In genomic region chr1:46411601-46412341, GRCh38 we compare ENCODE assay signal across 8 cellular contexts. TPM values are rescaled to one million over a fixed set of nuclear protein-coding genes. Genes with fewer than 3 reads are reported as not detected.
DNase-seq lines count a peak whose midpoint lies in the region; ATAC-seq and TF ChIP-seq lines count a peak whose summit lies in the region.

No MANE protein-coding gene starts in this region.

- H4K20me1 ChIP-seq in Karpas-422 (ENCODE audit: insufficient read depth, low read depth, low read length) (no peaks in the 10 kb centered on the region), neural progenitor cell (ENCODE audit: low read depth) (no peaks in the 10 kb centered on the region)

- H3K27ac ChIP-seq in Karpas-422 (ENCODE audit: low read length) (no peak overlapping the region), neural progenitor cell (no peak overlapping the region)

- H3K4me2 ChIP-seq in Karpas-422 (ENCODE audit: low read depth, low read length, poor library complexity, severe bottlenecking) (no peak overlapping the region), neural progenitor cell (no peak overlapping the region)

- ATAC-seq in GM18511 (IDR thresholded peaks at IDR 0.05; ENCODE audit: unreplicated experiment): no peak

- H3K4me3 Mint-ChIP-seq in activated CD4-positive, alpha-beta memory T cell treated with anti-CD3 and anti-CD28 coated beads for 36 hours: no peak overlapping the region
- H3K4me3 Mint-ChIP-seq in activated CD4-positive, alpha-beta memory T cell treated with anti-CD3 and anti-CD28 coated beads, Interleukin-2, amount 10 ng/mL, durations not matched to agents 7 days and 5 days: no peak overlapping the region
- H3K4me3 Mint-ChIP-seq in neural progenitor cell: peak overlapping the region; percentile 43

- H2AFZ ChIP-seq in Karpas-422 (ENCODE audit: low read length): no peak overlapping the region
- no peak overlapping the region for H2AFZ ChIP-seq in neural progenitor cell (replicated peaks)

- H3K36me3 ChIP-seq in Karpas-422 (ENCODE audit: insufficient read depth, low read length): no peaks in the 10 kb centered on the region
- H3K36me3 ChIP-seq in neural progenitor cell: no peaks in the 10 kb centered on the region

- no peaks in the 10 kb centered on the region for H3K27me3 Mint-ChIP-seq in activated CD4-positive, alpha-beta memory T cell treated with anti-CD3 and anti-CD28 coated beads for 36 hours
- no peaks in the 10 kb centered on the region for H3K27me3 Mint-ChIP-seq in activated CD4-positive, alpha-beta memory T cell treated with anti-CD3 and anti-CD28 coated beads, Interleukin-2, amount 10 ng/mL, durations not matched to agents 7 days and 5 days
- H3K27me3 Mint-ChIP-seq in neural progenitor cell (ENCODE audit: insufficient read depth, low read depth): peaks cover 10% of the 10 kb centered on the region

- H3K4me1 ChIP-seq in Karpas-422 (ENCODE audit: low read length) (no peaks in the 10 kb centered on the region), neural progenitor cell (peaks cover 9% of the 10 kb centered on the region)

- intact Hi-C loops in activated CD4-positive, alpha-beta memory T cell treated with anti-CD3 and anti-CD28 coated beads for 36 hours (cut with micrococcal nuclease): no loop called here

- no peak overlapping the region for H3K27ac Mint-ChIP-seq in activated CD4-positive, alpha-beta memory T cell treated with anti-CD3 and anti-CD28 coated beads for 36 hours
- H3K27ac Mint-ChIP-seq in activated CD4-positive, alpha-beta memory T cell treated with anti-CD3 and anti-CD28 coated beads, Interleukin-2, amount 10 ng/mL, durations not matched to agents 7 days and 5 days: no peak overlapping the region
- no peak overlapping the region for H3K27ac Mint-ChIP-seq in neural progenitor cell

- no peaks in the 10 kb centered on the region for H3K9me3 Mint-ChIP-seq in activated CD4-positive, alpha-beta memory T cell treated with anti-CD3 and anti-CD28 coated beads for 36 hours
- no peaks in the 10 kb centered on the region for H3K9me3 Mint-ChIP-seq in activated CD4-positive, alpha-beta memory T cell treated with anti-CD3 and anti-CD28 coated beads, Interleukin-2, amount 10 ng/mL, durations not matched to agents 7 days and 5 days
- H3K9me3 Mint-ChIP-seq in neural progenitor cell: no peaks in the 10 kb centered on the region

- no peaks in the 10 kb centered on the region for H3K79me2 ChIP-seq in Karpas-422 (ENCODE audit: low read length)
- H3K79me2 ChIP-seq in neural progenitor cell (ENCODE audit: low read depth): no peaks in the 10 kb centered on the region

- H3K4me1 Mint-ChIP-seq in activated CD4-positive, alpha-beta memory T cell treated with anti-CD3 and anti-CD28 coated beads for 36 hours (ENCODE audit: low read depth): peaks cover 5% of the 10 kb centered on the region
- peaks cover 34% of the 10 kb centered on the region for H3K4me1 Mint-ChIP-seq in activated CD4-positive, alpha-beta memory T cell treated with anti-CD3 and anti-CD28 coated beads, Interleukin-2, amount 10 ng/mL, durations not matched to agents 7 days and 5 days
- H3K4me1 Mint-ChIP-seq in neural progenitor cell: peaks cover 29% of the 10 kb centered on the region

- no peaks in the 10 kb centered on the region for H3K36me3 Mint-ChIP-seq in activated CD4-positive, alpha-beta memory T cell treated with anti-CD3 and anti-CD28 coated beads for 36 hours
- no peaks in the 10 kb centered on the region for H3K36me3 Mint-ChIP-seq in activated CD4-positive, alpha-beta memory T cell treated with anti-CD3 and anti-CD28 coated beads, Interleukin-2, amount 10 ng/mL, durations not matched to agents 7 days and 5 days (ENCODE audit: low read depth)
- H3K36me3 Mint-ChIP-seq in neural progenitor cell: peaks cover 4% of the 10 kb centered on the region

- CTCF ChIA-PET in activated CD4-positive, alpha-beta memory T cell treated with anti-CD3 and anti-CD28 coated beads for 36 hours (lab: Charles Lee): interaction anchor here (0.9 to 2.2 kb wide), 2 partner anchors 10 to 111 kb away, joined by 3 to 7 read pairs; no protein-coding TSS in a partner anchor
- CTCF ChIA-PET in activated CD4-positive, alpha-beta memory T cell treated with anti-CD3 and anti-CD28 coated beads, Interleukin-2, amount 10 ng/mL, durations not matched to agents 7 days and 5 days (lab: Charles Lee): interaction anchor here (0.7 to 1.3 kb wide), 2 partner anchors 10 to 455 kb away, joined by 3 to 4 read pairs; no protein-coding TSS in a partner anchor

- H3K27me3 ChIP-seq in Karpas-422 (ENCODE audit: low read length): no peaks in the 10 kb centered on the region; the same call in 1 of the 2 replicates
- no peaks in the 10 kb centered on the region for H3K27me3 ChIP-seq in neural progenitor cell

- H3F3A ChIP-seq in neural progenitor cell (ENCODE audit: low read depth): peaks cover 5% of the 10 kb centered on the region

- no peak overlapping the region for H3K4me3 ChIP-seq in Karpas-422 (ENCODE audit: low read length)
- H3K4me3 ChIP-seq in cardiac fibroblast (replicated peaks in 1 of 2; ENCODE audit: low read depth in 2 of 2, low read length in 2 of 2): no peak overlapping the region
- H3K4me3 ChIP-seq in neural progenitor cell: no peak overlapping the region

- H3K9me2 ChIP-seq in Karpas-422 (replicated peaks; ENCODE audit: insufficient read depth, low read length): no peaks in the 10 kb centered on the region

- H3K9ac ChIP-seq in Karpas-422 (ENCODE audit: low read length): no peak overlapping the region
- H3K9ac ChIP-seq in neural progenitor cell: no peak overlapping the region

- no peaks in the 10 kb centered on the region for H3K9me3 ChIP-seq in Karpas-422 (ENCODE audit: low read length)
- no peaks in the 10 kb centered on the region for H3K9me3 ChIP-seq in neural progenitor cell (ENCODE audit: low read depth)

- TF ChIP-seq CTCF in cardiac fibroblast (IDR thresholded peaks at IDR 0.05; ENCODE audit: low read depth, low read length) (peak; percentile 45), neural progenitor cell (IDR thresholded peaks at IDR 0.05) (peak; percentile 73)

- peak; percentile 25 for DNase-seq in activated CD4-positive, alpha-beta memory T cell treated with anti-CD3 and anti-CD28 coated beads for 36 hours
- no peak for DNase-seq in activated CD4-positive, alpha-beta memory T cell treated with anti-CD3 and anti-CD28 coated beads, Interleukin-2, amount 10 ng/mL, durations not matched to agents 7 days and 5 days
- DNase-seq in Karpas-422 (peak; percentile 60), cardiac fibroblast (ENCODE audit: low read depth in 2 of 2) (no peak), neural progenitor cell (ENCODE audit: low spot score) (peak; percentile 30), D341Med (ENCODE audit: low spot score) (no peak), NCI-H524 (lab: John Stamatoyannopoulos, UW) (no peak)

- POLR2A ChIA-PET in activated CD4-positive, alpha-beta memory T cell treated with anti-CD3 and anti-CD28 coated beads for 36 hours (lab: Charles Lee): interaction anchor here (0.9 kb wide), 1 partner anchor 18 kb away, joined by 3 read pairs; no protein-coding TSS in a partner anchor
- POLR2A ChIA-PET in activated CD4-positive, alpha-beta memory T cell treated with anti-CD3 and anti-CD28 coated beads, Interleukin-2, amount 10 ng/mL, durations not matched to agents 7 days and 5 days (lab: Charles Lee): interaction anchor here (0.9 kb wide), 1 partner anchor 10 kb away, joined by 3 read pairs; no protein-coding TSS in a partner anchor

RNA-seq across cellular contexts. Expression of gene FAAH, which starts 17.7 kb away (rescaled TPM):
- total RNA-seq in activated CD4-positive, alpha-beta memory T cell treated with anti-CD3 and anti-CD28 coated beads for 36 hours: 1 to 10 TPM; 4.4 to 5.3 TPM
- 1 to 10 TPM; 4.0 to 4.3 TPM for total RNA-seq in activated CD4-positive, alpha-beta memory T cell treated with anti-CD3 and anti-CD28 coated beads, Interleukin-2, amount 10 ng/mL, durations not matched to agents 7 days and 5 days
- 1.3 TPM in 1 of 2 replicates, not detected in the other for total RNA-seq in Karpas-422 (2014; rRNA removed; shearing (Covaris generic); ENCODE audit: low replicate concordance)
- total RNA-seq in neural progenitor cell (ENCODE audit: low replicate concordance): 13.9 and 40.4 TPM in 2 replicates

Comparison
In these comparisons a context has a peak if more than half of its experiments do, and no peak if none do; other contexts are left out.
1. DNase-seq: peak in activated CD4-positive, alpha-beta memory T cell treated with anti-CD3 and anti-CD28 coated beads for 36 hours (single experiment), Karpas-422 (single experiment) and neural progenitor cell (single experiment); none in activated CD4-positive, alpha-beta memory T cell treated with anti-CD3 and anti-CD28 coated beads, Interleukin-2, amount 10 ng/mL, durations not matched to agents 7 days and 5 days (single experiment), cardiac fibroblast (0 of 2), D341Med (single experiment) and NCI-H524 (0 of 2).